Comparison of ENCODE assay signal across 16 cellular contexts in genomic region chr7:148079206-148079605, GRCh38.
DNase-seq lines count a peak whose midpoint lies in the region; ATAC-seq and TF ChIP-seq lines count a peak whose summit lies in the region.
"Had no signal": no experiment of that assay in that cellular context is flagged by ENCODE, and none has a peak within 500 bp of the region (broad histone marks: within the 10 kb centered on the region; RNA-seq: fewer than 3 reads in every experiment).

No MANE protein-coding gene starts in this region.

- H3K23ac ChIP-seq in mesendoderm (ENCODE audit: low read length) = no peak overlapping the region

- TF ChIP-seq POLR2A in thyroid gland (IDR thresholded peaks at IDR 0.05) = no peak
- no peak for TF ChIP-seq POLR2A in heart left ventricle (IDR thresholded peaks at IDR 0.05)

- no peak overlapping the region for H3K56ac ChIP-seq in mesendoderm (ENCODE audit: low read length)

- peak overlapping the region; percentile 82 for H2BK5ac ChIP-seq in mesendoderm (ENCODE audit: low read length)

- H4K5ac ChIP-seq in mesendoderm (ENCODE audit: low read length) = no peak overlapping the region

- DNase-seq in SK-N-DZ (ENCODE audit: low spot score) (peak; percentile 52), mesendoderm (peak; percentile 79), thyroid gland (no peak), heart left ventricle (no peak)
- DNase-seq in activated CD4-positive, CD25-positive, alpha-beta regulatory T cell treated with anti-CD3 and anti-CD28 coated beads, Interleukin-2, amount 50 U/mL, for 72 hours = no peak
- DNase-seq: AML-193; Caco-2; Calu3; CD4-positive, alpha-beta T cell; CD8-positive, alpha-beta T cell; DMS79 treated with DMSO at 0.1 percent for 48 hours; GF-D8 had no signal

- no peak overlapping the region for H2AK5ac ChIP-seq in mesendoderm (ENCODE audit: low read length)

- H3K9ac ChIP-seq in mesendoderm (ENCODE audit: low read length) = no peak overlapping the region
- H3K9ac ChIP-seq: BLaER1 treated with 17β-estradiol and CSF1 and Interleukin-3, amounts not matched to agents 10 nM and 100 nM had no signal

- H3K4me1 ChIP-seq in mesendoderm (ENCODE audit: control insufficient read depth, low read depth, low read length) = peaks cover 3% of the 10 kb centered on the region
- peaks cover 18 to 19% of the 10 kb centered on the region in 2 donors for H3K4me1 ChIP-seq in thyroid gland
- H3K4me1 ChIP-seq in heart left ventricle = peaks cover 0 to 4% (median 0%) of the 10 kb centered on the region in 12 donors
- H3K4me1 ChIP-seq: A549 had no signal

- no peak overlapping the region for H3K18ac ChIP-seq in mesendoderm (ENCODE audit: low read length)

- H3K79me1 ChIP-seq in mesendoderm (ENCODE audit: low read length) = no peaks in the 10 kb centered on the region

- TF ChIP-seq CTCF in thyroid gland (IDR thresholded peaks at IDR 0.05) = no peak
- no peak for TF ChIP-seq CTCF in heart left ventricle (IDR thresholded peaks at IDR 0.05)

- no peak overlapping the region for H4K8ac ChIP-seq in mesendoderm (ENCODE audit: low read depth, low read length)

- WGBS in mesendoderm (ENCODE audit: extremely low coverage, insufficient coverage, low lambda C conversion rate) = no CpG with 5 or more reads among the region's 2 CpGs
- WGBS in thyroid gland, 2 donors = 71 to 72% methylated on average over 2 of the region's 2 CpGs
- whole genome bisulfite sequencing in heart left ventricle, 4 donors = 86 to 98% (median 90%) methylated on average over 2 of the region's 2 CpGs

- no peaks in the 10 kb centered on the region for H3K79me2 ChIP-seq in mesendoderm (ENCODE audit: control insufficient read depth, insufficient read depth, low read length)

- H3K4me3 ChIP-seq in mesendoderm (ENCODE audit: low read length) (no peak overlapping the region), thyroid gland (replicated peaks in 1 of 3) (no peak overlapping the region), heart left ventricle (no peak overlapping the region)
- H3K4me3 ChIP-seq: A549; BLaER1 treated with 17β-estradiol and CSF1 and Interleukin-3, amounts not matched to agents 10 nM and 100 nM had no signal

- H3K9me3 ChIP-seq in thyroid gland = no peaks in the 10 kb centered on the region
- no peaks in the 10 kb centered on the region for H3K9me3 ChIP-seq in heart left ventricle
- H3K9me3 ChIP-seq: A549, Caco-2 had no signal

- H2BK120ac ChIP-seq in mesendoderm (ENCODE audit: low read depth, low read length) = no peak overlapping the region

- no peak overlapping the region for H3K4ac ChIP-seq in mesendoderm (ENCODE audit: low read depth, low read length)

- no peaks in the 10 kb centered on the region for H3K27me3 ChIP-seq in mesendoderm (ENCODE audit: insufficient read depth, low read length, poor library complexity)
- no peaks in the 10 kb centered on the region for H3K27me3 ChIP-seq in thyroid gland
- H3K27me3 ChIP-seq in heart left ventricle = peaks cover 0 to 3% (median 0%) of the 10 kb centered on the region in 9 donors
- H3K27me3 ChIP-seq: BLaER1 treated with 17β-estradiol and CSF1 and Interleukin-3, amounts not matched to agents 10 nM and 100 nM had no signal

- H3K27ac ChIP-seq in mesendoderm (ENCODE audit: low read depth, low read length) (peak overlapping the region; percentile 57), thyroid gland (peak overlapping the region; percentile 40 to 58 (median 52)), heart left ventricle (no peak overlapping the region)
- H3K27ac ChIP-seq: 22Rv1; A549; BLaER1 treated with 17β-estradiol and CSF1 and Interleukin-3, amounts not matched to agents 10 nM and 100 nM; C4-2B had no signal

- H3K36me3 ChIP-seq in mesendoderm (ENCODE audit: control insufficient read depth, insufficient read depth, low read length) = no peaks in the 10 kb centered on the region
- H3K36me3 ChIP-seq in thyroid gland = no peaks in the 10 kb centered on the region
- H3K36me3 ChIP-seq in heart left ventricle = no peaks in the 10 kb centered on the region
- H3K36me3 ChIP-seq: BLaER1 treated with 17β-estradiol and CSF1 and Interleukin-3, amounts not matched to agents 10 nM and 100 nM had no signal

- intact Hi-C loops in thyroid gland (cut with DNase I) (no loop called here), heart left ventricle (cut with DNase I) (no loop called here)

- ATAC-seq in heart left ventricle = no peak
- ATAC-seq: A549; CD8-positive, alpha-beta T cell had no signal

- no peak overlapping the region for H3K4me2 ChIP-seq in mesendoderm (ENCODE audit: low read length)
- H3K4me2 ChIP-seq: A549; BLaER1 treated with 17β-estradiol and CSF1 and Interleukin-3, amounts not matched to agents 10 nM and 100 nM had no signal

- no peak overlapping the region for H2BK15ac ChIP-seq in mesendoderm (replicated peaks; ENCODE audit: low read depth)

Comparison
In these comparisons a context has a peak if more than half of its experiments do, and no peak if none do; other contexts are left out.
1. DNase-seq: peak in SK-N-DZ (single experiment) and mesendoderm (single experiment); none in thyroid gland (0 of 2), heart left ventricle (0 of 5) and activated CD4-positive, CD25-positive, alpha-beta regulatory T cell treated with anti-CD3 and anti-CD28 coated beads, Interleukin-2, amount 50 U/mL, for 72 hours (single experiment).
2. H3K27ac ChIP-seq: peak in mesendoderm (single experiment) and thyroid gland (3 of 3); none in heart left ventricle (0 of 12).